1 cellular context compared by ENCODE assay signal in genomic region chr17:74431568-74432483, GRCh38.
TF ChIP-seq lines count a peak whose summit lies in the region.

A gene with protein sequence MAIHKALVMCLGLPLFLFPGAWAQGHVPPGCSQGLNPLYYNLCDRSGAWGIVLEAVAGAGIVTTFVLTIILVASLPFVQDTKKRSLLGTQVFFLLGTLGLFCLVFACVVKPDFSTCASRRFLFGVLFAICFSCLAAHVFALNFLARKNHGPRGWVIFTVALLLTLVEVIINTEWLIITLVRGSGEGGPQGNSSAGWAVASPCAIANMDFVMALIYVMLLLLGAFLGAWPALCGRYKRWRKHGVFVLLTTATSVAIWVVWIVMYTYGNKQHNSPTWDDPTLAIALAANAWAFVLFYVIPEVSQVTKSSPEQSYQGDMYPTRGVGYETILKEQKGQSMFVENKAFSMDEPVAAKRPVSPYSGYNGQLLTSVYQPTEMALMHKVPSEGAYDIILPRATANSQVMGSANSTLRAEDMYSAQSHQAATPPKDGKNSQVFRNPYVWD (plus strand): TSS chr17:74432088. CDS start chr17:74439777, 7,689 bp downstream.

TF ChIP-seq in K562, 482 proteins besides CTCF, POLR2A, EP300 and RAD21 (continued from another document):
- TF ChIP-seq ZFX (CRISPR knock-in tag; IDR thresholded peaks at IDR 0.05): peak; percentile 53; the same call in 1 of the 2 replicates
- TF ChIP-seq GABPB1 (CRISPR knock-in tag; IDR thresholded peaks at IDR 0.05): peak; percentile 39; the same call in 1 of the 2 replicates
- peak in 1 of 2 experiments; percentile 80; a peak in 2 of 4 replicates for TF ChIP-seq MAZ (CRISPR knock-in tag; conservative IDR thresholded peaks at IDR 0.05 in 1 of 2, IDR thresholded peaks at IDR 0.05 in 1 of 2)
- peak; percentile 74 for TF ChIP-seq KDM5B (IDR thresholded peaks at IDR 0.05; ENCODE audit: insufficient replicate concordance, low read depth, low read length)
- TF ChIP-seq MNT (conservative IDR thresholded peaks at IDR 0.05): peak; percentile 50 to 71; a peak in 3 of 4 replicates
- TF ChIP-seq KLF13 (tag; IDR thresholded peaks at IDR 0.05; ENCODE audit: borderline replicate concordance, low read depth): peak; percentile 59; the same call in 1 of the 2 replicates
- peak; percentile 64 for TF ChIP-seq MAX (CRISPR knock-in tag; IDR thresholded peaks at IDR 0.05)
- no peak for TF ChIP-seq ZBTB12 (CRISPR knock-in tag; IDR thresholded peaks at IDR 0.05)
- TF ChIP-seq SAP30 (IDR thresholded peaks at IDR 0.05; ENCODE audit: borderline replicate concordance, insufficient read depth, low read depth, low read length, poor library complexity, severe bottlenecking): peak; percentile 67
- TF ChIP-seq RBFOX2 (IDR thresholded peaks at IDR 0.05; ENCODE audit: low read depth, low read length): peak; percentile 17; the same call in 1 of the 2 replicates
- TF ChIP-seq CREB1 (IDR thresholded peaks at IDR 0.05): no peak
- TF ChIP-seq CREB1 (CRISPR knock-in tag; IDR thresholded peaks at IDR 0.05): peak; percentile 54; the same call in 1 of the 2 replicates
- no peak for TF ChIP-seq DACH1 (IDR thresholded peaks at IDR 0.05; ENCODE audit: partially characterized antibody)
- TF ChIP-seq, protein P1, sequence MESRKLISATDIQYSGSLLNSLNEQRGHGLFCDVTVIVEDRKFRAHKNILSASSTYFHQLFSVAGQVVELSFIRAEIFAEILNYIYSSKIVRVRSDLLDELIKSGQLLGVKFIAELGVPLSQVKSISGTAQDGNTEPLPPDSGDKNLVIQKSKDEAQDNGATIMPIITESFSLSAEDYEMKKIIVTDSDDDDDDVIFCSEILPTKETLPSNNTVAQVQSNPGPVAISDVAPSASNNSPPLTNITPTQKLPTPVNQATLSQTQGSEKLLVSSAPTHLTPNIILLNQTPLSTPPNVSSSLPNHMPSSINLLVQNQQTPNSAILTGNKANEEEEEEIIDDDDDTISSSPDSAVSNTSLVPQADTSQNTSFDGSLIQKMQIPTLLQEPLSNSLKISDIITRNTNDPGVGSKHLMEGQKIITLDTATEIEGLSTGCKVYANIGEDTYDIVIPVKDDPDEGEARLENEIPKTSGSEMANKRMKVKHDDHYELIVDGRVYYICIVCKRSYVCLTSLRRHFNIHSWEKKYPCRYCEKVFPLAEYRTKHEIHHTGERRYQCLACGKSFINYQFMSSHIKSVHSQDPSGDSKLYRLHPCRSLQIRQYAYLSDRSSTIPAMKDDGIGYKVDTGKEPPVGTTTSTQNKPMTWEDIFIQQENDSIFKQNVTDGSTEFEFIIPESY (CRISPR knock-in tag; IDR thresholded peaks at IDR 0.05): peak; percentile 33; the same call in 1 of the 2 replicates
- TF ChIP-seq EGR1 (conservative IDR thresholded peaks at IDR 0.05): peak; percentile 74
- peak; percentile 97; the same call in 1 of the 2 replicates for TF ChIP-seq FOXP4 (CRISPR knock-in tag; IDR thresholded peaks at IDR 0.05; ENCODE audit: borderline replicate concordance)
- TF ChIP-seq HNRNPK (IDR thresholded peaks at IDR 0.05; ENCODE audit: low read depth, low read length, poor library complexity, severe bottlenecking): no peak
- TF ChIP-seq, protein P2, sequence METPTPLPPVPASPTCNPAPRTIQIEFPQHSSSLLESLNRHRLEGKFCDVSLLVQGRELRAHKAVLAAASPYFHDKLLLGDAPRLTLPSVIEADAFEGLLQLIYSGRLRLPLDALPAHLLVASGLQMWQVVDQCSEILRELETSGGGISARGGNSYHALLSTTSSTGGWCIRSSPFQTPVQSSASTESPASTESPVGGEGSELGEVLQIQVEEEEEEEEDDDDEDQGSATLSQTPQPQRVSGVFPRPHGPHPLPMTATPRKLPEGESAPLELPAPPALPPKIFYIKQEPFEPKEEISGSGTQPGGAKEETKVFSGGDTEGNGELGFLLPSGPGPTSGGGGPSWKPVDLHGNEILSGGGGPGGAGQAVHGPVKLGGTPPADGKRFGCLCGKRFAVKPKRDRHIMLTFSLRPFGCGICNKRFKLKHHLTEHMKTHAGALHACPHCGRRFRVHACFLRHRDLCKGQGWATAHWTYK (CRISPR knock-in tag; IDR thresholded peaks at IDR 0.05): peak; percentile 70
- TF ChIP-seq ZNF696 (CRISPR knock-in tag; conservative IDR thresholded peaks at IDR 0.05): no peak
- peak; percentile 31; the same call in 1 of the 2 replicates for TF ChIP-seq VEZF1 (CRISPR knock-in tag; IDR thresholded peaks at IDR 0.05)
- TF ChIP-seq ETV5 (CRISPR knock-in tag; IDR thresholded peaks at IDR 0.05; ENCODE audit: low read depth): no peak; the same call in 1 of the 2 replicates
- TF ChIP-seq FOXK2 (conservative IDR thresholded peaks at IDR 0.05 in 1 of 2, IDR thresholded peaks at IDR 0.05 in 1 of 2; ENCODE audit: low read depth in 2 of 2): peak; percentile 64 to 70; a peak in 2 of 4 replicates
- TF ChIP-seq IRF1 (CRISPR knock-in tag; IDR thresholded peaks at IDR 0.05; ENCODE audit: borderline replicate concordance): no peak
- peak; percentile 83 to 87 for TF ChIP-seq NRF1 (conservative IDR thresholded peaks at IDR 0.05 in 1 of 2, IDR thresholded peaks at IDR 0.05 in 1 of 2)
